25 cellular contexts compared by ENCODE assay signal in genomic region chr3:72494076-72495000, GRCh38. TPM values are rescaled to one million over a fixed set of nuclear protein-coding genes. Genes with fewer than 3 reads are reported as not detected.
DNase-seq lines count a peak whose midpoint lies in the region; ATAC-seq, FAIRE-seq and TF ChIP-seq lines count a peak whose summit lies in the region.
"Had no signal": no experiment of that assay in that cellular context is flagged by ENCODE, and none has a peak within 500 bp of the region (broad histone marks: within the 10 kb centered on the region; RNA-seq: fewer than 3 reads in every experiment).

No MANE protein-coding gene starts in this region.

- no TSS peak for BruUV-seq in GM12878 (replicated peaks; lab: Mats Ljungman, UMichigan)

- H3K36me3 ChIP-seq in GM23248 (ENCODE audit: low read depth) (no peaks in the 10 kb centered on the region), GM12878 (ENCODE audit: control insufficient read depth in 2 of 2, insufficient read depth in 2 of 2, low read length in 1 of 2) (no peaks in the 10 kb centered on the region)
- H3K36me3 ChIP-seq: cardiac muscle cell, left ventricle myocardium inferior, vagina had no signal

- H3F3A ChIP-seq in GM23248 (ENCODE audit: insufficient read depth): 0 out of 2 replicates have a peak, but pooled peaks cover 5% of the 10 kb centered on the region

- H3K9ac ChIP-seq in GM23248 (no peak overlapping the region), GM12878 (ENCODE audit: control insufficient read depth, insufficient read depth, low read length) (no peak overlapping the region)

- ATAC-seq in GM12878 (no peak), HG03354 (IDR thresholded peaks at IDR 0.05; ENCODE audit: poor library complexity, severe bottlenecking, unreplicated experiment) (no peak)
- ATAC-seq: activated CD4-positive, alpha-beta T cell treated with anti-CD3 and anti-CD28 coated beads for 36 hours; stimulated activated naive CD8-positive, alpha-beta T cell treated with anti-CD3 and anti-CD28 coated beads, Interleukin-15, Interleukin-2, amounts not matched to agents 100 U/mL and 50 U/mL, for 24 hours; T-helper 17 cell had no signal

- FAIRE-seq in GM12878 (lab: Jason Lieb, UNC): no peak
- FAIRE-seq: islet of Langerhans had no signal

- H3K4me2 ChIP-seq in GM23248 (ENCODE audit: unreplicated experiment) (no peak overlapping the region), GM12878 (ENCODE audit: control insufficient read depth, insufficient read depth) (no peak overlapping the region; the same call in 1 of the 2 replicates)

- H3K27me3 ChIP-seq in GM23248 (replicated peaks; ENCODE audit: insufficient read depth): no peaks in the 10 kb centered on the region
- H3K27me3 ChIP-seq in GM12878 (replicated peaks in 1 of 2; ENCODE audit: control insufficient read depth in 2 of 2, insufficient read depth in 2 of 2, low read length in 1 of 2): no peaks in the 10 kb centered on the region
- no peaks in the 10 kb centered on the region for H3K27me3 ChIP-seq in dorsolateral prefrontal cortex
- H3K27me3 ChIP-seq: cardiac muscle cell, vagina had no signal

- TF ChIP-seq EP300 in GM12878 (IDR thresholded peaks at IDR 0.05; ENCODE audit: borderline replicate concordance in 1 of 2, control insufficient read depth in 1 of 2, low read depth in 2 of 2, low read length in 2 of 2): no peak

- TF ChIP-seq RAD21 in GM12878 (IDR thresholded peaks at IDR 0.05; ENCODE audit: insufficient read depth, low read depth, low read length): no peak

- RAD21 ChIA-PET in GM12878 (lab: Charles Lee; ENCODE audit: unreplicated experiment): interaction anchor here (0.6 to 2.4 kb wide), 2 partner anchors 12 to 164 kb away, joined by 3 to 10 read pairs; no protein-coding TSS in a partner anchor

- SMC1A ChIA-PET in GM12878 (lab: Charles Lee; ENCODE audit: uncharacterized antibody, unreplicated experiment): interaction anchor here (0.6 kb wide), 1 partner anchor 351 kb away, joined by 3 read pairs; no protein-coding TSS in a partner anchor

- H3K9me2 ChIP-seq in GM23248 (ENCODE audit: insufficient read depth): no peaks in the 10 kb centered on the region

- no peak for TF ChIP-seq POLR2A in GM12878 (IDR thresholded peaks at IDR 0.05; ENCODE audit: low read depth, low read length)

- H4K20me1 ChIP-seq in GM23248 (ENCODE audit: insufficient read depth) (no peaks in the 10 kb centered on the region), GM12878 (ENCODE audit: control insufficient read depth, insufficient read depth) (no peaks in the 10 kb centered on the region)

- no peaks in the 10 kb centered on the region for H3K79me2 ChIP-seq in GM23248 (ENCODE audit: insufficient read depth)
- H3K79me2 ChIP-seq in GM12878 (ENCODE audit: control insufficient read depth, insufficient read depth, low read length): no peaks in the 10 kb centered on the region

- H2AFZ ChIP-seq in GM23248 (no peak overlapping the region), GM12878 (ENCODE audit: control insufficient read depth, low read depth, low read length) (no peak overlapping the region)

- WGBS in GM23248 (ENCODE audit: low coverage in 1 of 2, low lambda C conversion rate in 2 of 2, missing lambda C conversion rate in 2 of 2), 2 experiments: 86% methylated on average over 8 of the region's 8 CpGs
- 51% methylated on average over 8 of the region's 8 CpGs for WGBS in GM12878 (ENCODE audit: insufficient coverage, insufficient replicate concordance, low lambda C conversion rate, missing lambda C conversion rate)

- H3K4me3 ChIP-seq in AG09309 (ENCODE audit: control insufficient read depth, low read depth, low read length) (no peak overlapping the region), GM23248 (no peak overlapping the region), GM12878 (no peak overlapping the region), dorsolateral prefrontal cortex (no peak overlapping the region)
- H3K4me3 ChIP-seq: cardiac muscle cell, left ventricle myocardium inferior, vagina had no signal

- no peak overlapping the region for H3K27ac ChIP-seq in GM23248
- H3K27ac ChIP-seq in GM12878 (ENCODE audit: control insufficient read depth, insufficient read depth): no peak overlapping the region
- no peak overlapping the region for H3K27ac ChIP-seq in dorsolateral prefrontal cortex
- H3K27ac ChIP-seq: cardiac muscle cell, left ventricle myocardium inferior, vagina had no signal

- H3K9me3 ChIP-seq in GM23248 (ENCODE audit: low read depth) (no peaks in the 10 kb centered on the region), GM12878 (replicated peaks; ENCODE audit: control insufficient read depth, insufficient read depth, low read length) (no peaks in the 10 kb centered on the region; the same call in 1 of the 3 replicates)
- H3K9me3 ChIP-seq: vagina had no signal

- CTCF ChIA-PET in GM12878 (lab: Yijun Ruan, JAX): interaction anchor here (0.8 kb wide), 1 partner anchor 12 kb away, joined by 3 read pairs; no protein-coding TSS in a partner anchor

- no peak for TF ChIP-seq CTCF in AG09309 (IDR thresholded peaks at IDR 0.05; ENCODE audit: control insufficient read depth, insufficient read depth, low read depth, low read length, missing control alignments)
- TF ChIP-seq CTCF in GM12878 (IDR thresholded peaks at IDR 0.05 in 2 of 3, conservative IDR thresholded peaks at IDR 0.05 in 1 of 3; ENCODE audit: control insufficient read depth in 2 of 3, extremely low read depth in 1 of 3, insufficient read depth in 1 of 3, low read depth in 3 of 3, low read length in 3 of 3): no peak
- no peak for TF ChIP-seq CTCF in dorsolateral prefrontal cortex (IDR thresholded peaks at IDR 0.05 in 54 of 56, conservative IDR thresholded peaks at IDR 0.05 in 2 of 56; ENCODE audit: low read depth in 1 of 56, partially characterized antibody in 56 of 56)

- peaks cover 10% of the 10 kb centered on the region for H3K4me1 ChIP-seq in GM23248 (ENCODE audit: insufficient read depth)
- H3K4me1 ChIP-seq in GM12878 (ENCODE audit: control insufficient read depth, insufficient read depth, low read length): 0 out of 2 replicates have a peak, but pooled peaks cover 4% of the 10 kb centered on the region

- DNase-seq in AG09309 (ENCODE audit: low read depth) (peak; percentile 18), GM23248 (peak; percentile 65), GM12878 (ENCODE audit: low read depth, low spot score) (no peak), fibroblast of the conjunctiva (ENCODE audit: low read depth) (peak; percentile 12), nucleus accumbens (lab: John Stamatoyannopoulos, UW) (no peak), dorsolateral prefrontal cortex (no peak)
- no peak for DNase-seq in stimulated activated CD4-positive, alpha-beta T cell treated with anti-CD3 and anti-CD28 coated beads, Interleukin-12 subunit alpha, Interleukin-12 subunit beta, amount 100 ng/mL, for 4 hours
- DNase-seq: ACHN; activated CD4-positive, alpha-beta T cell treated with anti-CD3 and anti-CD28 coated beads for 36 hours; activated CD8-positive, alpha-beta memory T cell treated with anti-CD3 and anti-CD28 coated beads for 24 hours; activated T-cell treated with anti-CD3 and anti-CD28 coated beads, Interleukin-2, amount 50 U/mL, for 24 hours; amniotic stem cell; CD4-positive, CD25-positive, alpha-beta regulatory T cell; dermis blood vessel endothelial cell; foreskin melanocyte; left ventricle myocardium inferior; naive B cell; NCI-H526; stimulated activated CD4-positive, alpha-beta T cell treated with anti-CD3 and anti-CD28 coated beads, Interleukin-4, amount 100 ng/mL, for 24 hours; stimulated activated naive CD8-positive, alpha-beta T cell treated with anti-CD3 and anti-CD28 coated beads, Interleukin-15, Interleukin-2, amounts not matched to agents 100 U/mL and 50 U/mL, for 24 hours; T-helper 17 cell had no signal

- POLR2A ChIA-PET in GM12878 (lab: Charles Lee): interaction anchor here (0.6 to 1.3 kb wide), 4 partner anchors 12 to 122 kb away, joined by 3 to 7 read pairs (median 4); no protein-coding TSS in a partner anchor

- intact Hi-C loops in GM12878 (cut with micrococcal nuclease; ENCODE audit: unreplicated experiment): no loop called here
- intact Hi-C loops in dorsolateral prefrontal cortex (cut with DNase I): no loop called here

- in situ Hi-C loops in GM23248 (cut with MboI) (no loop called here), GM12878 (cut with MboI) (no loop called here)

TF ChIP-seq in GM12878, 131 proteins besides CTCF, POLR2A, EP300 and RAD21:
- TF ChIP-seq MAX (IDR thresholded peaks at IDR 0.05; ENCODE audit: low read depth, low read length) (no peak), YY1 (IDR thresholded peaks at IDR 0.05; ENCODE audit: low read depth, low read length) (peak; percentile 66), RB1 (IDR thresholded peaks at IDR 0.05; ENCODE audit: borderline replicate concordance) (no peak), FOXM1 (IDR thresholded peaks at IDR 0.05; ENCODE audit: low read depth, low read length) (no peak), RELA (IDR thresholded peaks at IDR 0.05; ENCODE audit: borderline replicate concordance, partially characterized antibody) (no peak), BRCA1 (IDR thresholded peaks at IDR 0.05; ENCODE audit: low read depth, low read length) (no peak)
TF ChIP-seq in GM12878: peak in this region for 1.

RNA-seq across cellular contexts. Expression of gene RYBP, which starts 47.9 kb away (rescaled TPM):
- 8.5 and 11.9 TPM in 2 replicates for total RNA-seq in GM23248 (2014; rRNA removed; shearing (Covaris generic))
- 2.8 and 3.3 TPM in 2 replicates for polyA plus RNA-seq in GM23248 (2016; fragmentation: Nextera tagmentation; extraction: Ambion mirVana)
- 19.3 and 19.4 TPM in 2 replicates for total RNA-seq in GM12878 (2013; cell fraction: nucleolus; rRNA removed)
- total RNA-seq in GM12878 (2014; rRNA removed): 3.7 and 4.1 TPM in 2 replicates
- 6.6 and 6.8 TPM in 2 replicates for total RNA-seq in GM12878 (2014; rRNA removed; fragmentation: Illumina TruSeq; extraction: Trizol)
- 6.3 and 6.9 TPM in 2 replicates for total RNA-seq in GM12878 (2021)
- polyA plus RNA-seq in GM12878 (2011; ENCODE audit: low read depth): 4.0 TPM
- polyA plus RNA-seq in GM12878 (2011; rRNA removed): 14.4 and 18.1 TPM in 2 replicates
- polyA plus RNA-seq in GM12878 (2011; cell fraction: cytosol; rRNA removed): 4.8 and 6.7 TPM in 2 replicates
- 7.5 TPM in 2 replicates for polyA plus RNA-seq in GM12878 (2011; cell fraction: nucleus; rRNA removed)
- 6.3 and 9.8 TPM in 2 replicates for polyA plus RNA-seq in GM12878 (2012)
- polyA plus RNA-seq in GM12878 (2014; fragmentation: Illumina TruSeq; extraction: Trizol): 8.8 and 9.3 TPM in 2 replicates
- 1 to 10 TPM; 2.4 to 3.3 TPM for polyA plus RNA-seq in GM12878 (2014; fragmentation: Nextera tagmentation; extraction: Ambion mirVana)
- 3.8 and 4.4 TPM in 2 replicates for polyA plus RNA-seq in GM12878 (2014; rRNA removed)
- polyA plus RNA-seq in GM12878 (2016; fragmentation: Nextera tagmentation; extraction: Ambion mirVana): 1 to 10 TPM; 1.2 to 1.3 TPM
- 8.2 and 11.0 TPM in 2 replicates for polyA minus RNA-seq in GM12878 (2011; rRNA and poly(A)+ RNA removed)
- polyA minus RNA-seq in GM12878 (2011; cell fraction: cytosol; rRNA and poly(A)+ RNA removed): 4.9 and 5.8 TPM in 2 replicates
- polyA minus RNA-seq in GM12878 (2011; cell fraction: nucleus; rRNA and poly(A)+ RNA removed): 7.7 and 9.3 TPM in 2 replicates
- 10 to 100 TPM; 14.2 to 36.0 (median 21.6) TPM for total RNA-seq in dorsolateral prefrontal cortex

Comparison
In these comparisons a context has a peak if more than half of its experiments do, and no peak if none do; other contexts are left out.
1. DNase-seq: peak in AG09309 (single experiment), GM23248 (single experiment) and fibroblast of the conjunctiva (single experiment); none in GM12878 (single experiment), nucleus accumbens (0 of 56), dorsolateral prefrontal cortex (0 of 10) and stimulated activated CD4-positive, alpha-beta T cell treated with anti-CD3 and anti-CD28 coated beads, Interleukin-12 subunit alpha, Interleukin-12 subunit beta, amount 100 ng/mL, for 4 hours (single experiment).